2 cellular contexts compared by ENCODE assay signal in genomic region chr18:76565238-76566173, GRCh38.
TF ChIP-seq lines count a peak whose summit lies in the region.

No MANE protein-coding gene starts in this region.

TF ChIP-seq in HEK293, 187 proteins besides CTCF, POLR2A, EP300 and RAD21 (continues in another document):
- no peak for TF ChIP-seq ZNF449 (tag by site-specific recombination; IDR thresholded peaks at IDR 0.05)
- no peak for TF ChIP-seq TSHZ1 (tag by site-specific recombination; IDR thresholded peaks at IDR 0.05; ENCODE audit: borderline replicate concordance)
- no peak for TF ChIP-seq SALL2 (tag by site-specific recombination; IDR thresholded peaks at IDR 0.05; ENCODE audit: borderline replicate concordance)
- peak; percentile 51 for TF ChIP-seq ZBTB17 (tag by site-specific recombination; IDR thresholded peaks at IDR 0.05)
- no peak for TF ChIP-seq ZNF202 (tag by site-specific recombination; IDR thresholded peaks at IDR 0.05; ENCODE audit: borderline replicate concordance)
- TF ChIP-seq ZBTB20 (tag by site-specific recombination; IDR thresholded peaks at IDR 0.05), result no peak
- no peak for TF ChIP-seq ZNF398 (tag by site-specific recombination; IDR thresholded peaks at IDR 0.05)
- TF ChIP-seq ZBTB48 (tag by site-specific recombination; IDR thresholded peaks at IDR 0.05), result peak; percentile 25; the same call in 1 of the 2 replicates
- peak; percentile 57; the same call in 1 of the 2 replicates for TF ChIP-seq ZNF335 (tag by site-specific recombination; conservative IDR thresholded peaks at IDR 0.05)
- TF ChIP-seq ZNF174 (tag by site-specific recombination; IDR thresholded peaks at IDR 0.05), result no peak
- no peak for TF ChIP-seq ZFP69B (tag by site-specific recombination; IDR thresholded peaks at IDR 0.05)
- no peak for TF ChIP-seq HOXD13 (CRISPR knock-in tag; IDR thresholded peaks at IDR 0.05; ENCODE audit: borderline replicate concordance)
- TF ChIP-seq ZNF366 (tag by site-specific recombination; conservative IDR thresholded peaks at IDR 0.05), result peak; percentile 73
- TF ChIP-seq ZNF701 (tag by site-specific recombination; IDR thresholded peaks at IDR 0.05), result no peak
- TF ChIP-seq ZNF600 (tag by site-specific recombination; IDR thresholded peaks at IDR 0.05), result peak; percentile 78
- TF ChIP-seq BCL11B (tag by site-specific recombination; IDR thresholded peaks at IDR 0.05; ENCODE audit: low read depth), result no peak
- no peak for TF ChIP-seq ZFP37 (tag by site-specific recombination; IDR thresholded peaks at IDR 0.05)
- no peak for TF ChIP-seq ZNF704 (tag by site-specific recombination; IDR thresholded peaks at IDR 0.05)
- no peak for TF ChIP-seq ZNF548 (tag by site-specific recombination; IDR thresholded peaks at IDR 0.05)
- peak; percentile 58 for TF ChIP-seq PRDM6 (tag by site-specific recombination; IDR thresholded peaks at IDR 0.05)
- TF ChIP-seq PRDM1 (tag by site-specific recombination; IDR thresholded peaks at IDR 0.05), result 0 out of 2 replicates have a peak, but pooled peaks have one; percentile 36
- no peak; the same call in 1 of the 2 replicates for TF ChIP-seq SP2 (tag by site-specific recombination; IDR thresholded peaks at IDR 0.05)

TF ChIP-seq in H1, 55 proteins besides CTCF, POLR2A, EP300 and RAD21:
- peak; percentile 32 for TF ChIP-seq CHD7 (IDR thresholded peaks at IDR 0.05; ENCODE audit: insufficient replicate concordance, low read length)
- no peak for TF ChIP-seq SRF (IDR thresholded peaks at IDR 0.05; ENCODE audit: low read depth, low read length)
- no peak for TF ChIP-seq EGR1 (IDR thresholded peaks at IDR 0.05; ENCODE audit: borderline replicate concordance, low read depth, low read length)
- no peak for TF ChIP-seq RXRA (IDR thresholded peaks at IDR 0.05; ENCODE audit: insufficient read depth, low read depth, low read length)
